Comparison of ENCODE assay signal across 22 cellular contexts in genomic region chr12:120161852-120162251, GRCh38.
"Had no signal": no experiment of that assay in that cellular context is flagged by ENCODE, and none has a peak within 500 bp of the region (broad histone marks: within the 10 kb centered on the region; RNA-seq: fewer than 3 reads in every experiment).

No MANE protein-coding gene starts in this region.

- H3K4me1 ChIP-seq: lower lobe of right lung, prostate gland, sigmoid colon, suprapubic skin, transverse colon, upper lobe of right lung, vagina had no signal

- H3K4me3 ChIP-seq: dorsolateral prefrontal cortex, lower lobe of right lung, mucosa of descending colon, prostate gland, right atrium auricular region, sigmoid colon, suprapubic skin, transverse colon, upper lobe of right lung, vagina had no signal

- DNase-seq: dorsolateral prefrontal cortex; effector CD4-positive, alpha-beta T cell; head of caudate nucleus; left ventricle myocardium superior; lower lobe of right lung; mucosa of descending colon; naive B cell; nucleus accumbens; sigmoid colon; stimulated activated CD4-positive, alpha-beta T cell treated with anti-CD3 and anti-CD28 coated beads, Interleukin-2, amount 100 ng/mL, for 24 hours; stimulated activated CD4-positive, alpha-beta T cell treated with anti-CD3 and anti-CD28 coated beads, Interleukin-4, amount 100 ng/mL, for 4 hours; stimulated activated naive B cell treated with anti-CD40 and anti-IgM and Interleukin-4, amounts not matched to agents 10 μg/mL and 1 μg/mL and 100 μg/mL, for 72 hours; stimulated activated naive CD8-positive, alpha-beta T cell treated with anti-CD3 and anti-CD28 coated beads, Interleukin-15, amount 100 ng/mL, for 72 hours; transverse colon; upper lobe of right lung had no signal

- H3K4me1 Mint-ChIP-seq: mesothelial cell of epicardium; neural crest cell; stimulated activated naive CD8-positive, alpha-beta T cell treated with anti-CD3 and anti-CD28 coated beads, Interleukin-15, amount 100 ng/mL, for 72 hours had no signal

- H3K27ac ChIP-seq: dorsolateral prefrontal cortex, lower lobe of right lung, prostate gland, right atrium auricular region, sigmoid colon, suprapubic skin, transverse colon, upper lobe of right lung, vagina had no signal

- H3K27ac Mint-ChIP-seq: mesothelial cell of epicardium; natural killer cell treated with Interleukin-12 subunit alpha and Interleukin-12 subunit beta and Interleukin-15 and Interleukin-18, amount 100 ng/mL, for 72 hours; stimulated activated naive B cell treated with anti-CD40 and anti-IgM and Interleukin-4, amounts not matched to agents 10 μg/mL and 1 μg/mL and 100 μg/mL, for 72 hours had no signal

- H3K9me3 Mint-ChIP-seq: mesothelial cell of epicardium; naive B cell; natural killer cell treated with Interleukin-12 subunit alpha and Interleukin-12 subunit beta and Interleukin-15 and Interleukin-18, amount 100 ng/mL, for 72 hours; neural crest cell; stimulated activated naive B cell treated with anti-CD40 and anti-IgM and Interleukin-4, amounts not matched to agents 10 μg/mL and 1 μg/mL and 100 μg/mL, for 72 hours; stimulated activated naive CD8-positive, alpha-beta T cell treated with anti-CD3 and anti-CD28 coated beads, Interleukin-15, amount 100 ng/mL, for 72 hours had no signal

- H3K27me3 Mint-ChIP-seq: naive B cell; natural killer cell treated with Interleukin-12 subunit alpha and Interleukin-12 subunit beta and Interleukin-15 and Interleukin-18, amount 100 ng/mL, for 72 hours; stimulated activated naive B cell treated with anti-CD40 and anti-IgM and Interleukin-4, amounts not matched to agents 10 μg/mL and 1 μg/mL and 100 μg/mL, for 72 hours; stimulated activated naive CD8-positive, alpha-beta T cell treated with anti-CD3 and anti-CD28 coated beads, Interleukin-15, amount 100 ng/mL, for 72 hours had no signal

- H3K27me3 ChIP-seq: dorsolateral prefrontal cortex, right atrium auricular region, sigmoid colon, suprapubic skin, transverse colon, upper lobe of right lung, vagina had no signal

- H3K9me3 ChIP-seq: lower lobe of right lung, mucosa of descending colon, prostate gland, right atrium auricular region, sigmoid colon, suprapubic skin, transverse colon, upper lobe of right lung, vagina had no signal

- H3K4me3 Mint-ChIP-seq: mesothelial cell of epicardium; natural killer cell treated with Interleukin-12 subunit alpha and Interleukin-12 subunit beta and Interleukin-15 and Interleukin-18, amount 100 ng/mL, for 72 hours; neural crest cell; stimulated activated naive B cell treated with anti-CD40 and anti-IgM and Interleukin-4, amounts not matched to agents 10 μg/mL and 1 μg/mL and 100 μg/mL, for 72 hours; stimulated activated naive CD8-positive, alpha-beta T cell treated with anti-CD3 and anti-CD28 coated beads, Interleukin-15, amount 100 ng/mL, for 72 hours had no signal

- ATAC-seq: left ventricle myocardium superior; lower lobe of right lung; mucosa of descending colon; natural killer cell treated with Interleukin-12 subunit alpha and Interleukin-12 subunit beta and Interleukin-15 and Interleukin-18, amount 100 ng/mL, for 72 hours; stimulated activated naive B cell treated with anti-CD40 and anti-IgM and Interleukin-4, amounts not matched to agents 10 μg/mL and 1 μg/mL and 100 μg/mL, for 72 hours; stimulated activated naive CD8-positive, alpha-beta T cell treated with anti-CD3 and anti-CD28 coated beads, Interleukin-15, amount 100 ng/mL, for 72 hours; upper lobe of right lung had no signal
